In the genomic region with DNA sequence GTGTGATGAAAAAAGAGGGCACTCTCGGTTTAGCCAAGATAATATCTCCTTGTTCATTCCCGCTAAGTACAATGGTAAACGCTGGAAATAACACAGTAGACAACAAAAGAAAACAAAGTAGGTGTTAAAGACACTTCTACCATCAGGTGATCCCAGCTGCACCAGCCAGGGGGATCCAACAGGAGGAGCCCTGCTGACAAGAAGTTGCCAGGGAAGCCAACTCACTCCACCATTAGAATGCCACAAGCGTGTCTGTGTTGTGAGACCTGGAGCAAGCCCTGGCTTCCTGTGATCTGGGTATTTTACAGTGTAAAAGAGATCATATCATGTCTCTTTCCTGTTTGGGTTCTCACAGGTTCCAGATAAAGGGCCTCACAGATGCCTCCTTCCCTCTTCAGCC, we compare ENCODE assay signal across 12 cellular contexts.
DNase-seq lines count a peak whose midpoint lies in the region; ATAC-seq, FAIRE-seq and TF ChIP-seq lines count a peak whose summit lies in the region.
"Had no signal": no experiment of that assay in that cellular context is flagged by ENCODE, and none has a peak within 500 bp of the region (broad histone marks: within the 10 kb centered on the region; RNA-seq: fewer than 3 reads in every experiment).

No MANE protein-coding gene starts in this region.

- no peaks in the 10 kb centered on the region for H3K4me1 ChIP-seq in A549
- peaks cover 3% of the 10 kb centered on the region for H3K4me1 ChIP-seq in PC-3 (ENCODE audit: insufficient read depth, low read length)
- no peaks in the 10 kb centered on the region for H3K4me1 ChIP-seq in hepatocyte (ENCODE audit: insufficient read depth)
- no peaks in the 10 kb centered on the region for H3K4me1 ChIP-seq in stomach

- TF ChIP-seq CTCF in A549 (IDR thresholded peaks at IDR 0.05) (peak; percentile 22; the same call in 2 of the 3 replicates), GM12874 (IDR thresholded peaks at IDR 0.05; ENCODE audit: insufficient read depth, low read depth, low read length) (peak; percentile 19; the same call in 1 of the 2 replicates), PC-3 (conservative IDR thresholded peaks at IDR 0.05; ENCODE audit: low read depth, low read length) (peak; percentile 72), hepatocyte (IDR thresholded peaks at IDR 0.05; ENCODE audit: poor library complexity) (peak; percentile 15), stomach (IDR thresholded peaks at IDR 0.05) (no peak)

- H3K9ac ChIP-seq in PC-3 (ENCODE audit: low read length), result no peak overlapping the region

- WGBS in A549 (ENCODE audit: missing lambda C conversion rate), result 81% methylated on average over 4 of the region's 4 CpGs
- WGBS in hepatocyte (ENCODE audit: low lambda C conversion rate, missing lambda C conversion rate), result 73% methylated on average over 4 of the region's 4 CpGs
- WGBS in stomach, 5 donors, result 77 to 86% (median 82%) methylated on average over 4 of the region's 4 CpGs

- no peak for FAIRE-seq in A549 (lab: Jason Lieb, UNC)

- H3K9me3 ChIP-seq in A549, result no peaks in the 10 kb centered on the region
- H3K9me3 ChIP-seq in PC-3 (ENCODE audit: low read length), result no peaks in the 10 kb centered on the region
- H3K9me3 ChIP-seq in hepatocyte (ENCODE audit: low read depth), result no peaks in the 10 kb centered on the region
- H3K9me3 ChIP-seq in stomach, result no peaks in the 10 kb centered on the region

- H3K27ac ChIP-seq in A549 (no peak overlapping the region), PC-3 (ENCODE audit: low read length) (no peak overlapping the region), hepatocyte (no peak overlapping the region), stomach (no peak overlapping the region)

- no peaks in the 10 kb centered on the region for H3K4me1 Mint-ChIP-seq in T-helper 2 cell treated with Interferon-gamma antibody and Interleukin-4, amounts not matched to agents 5 μg/mL and 100 μg/mL, for 36 hours (ENCODE audit: low read depth)
- H3K4me1 Mint-ChIP-seq: activated naive CD8-positive, alpha-beta T cell treated with anti-CD3 and anti-CD28 coated beads for 36 hours had no signal

- CTCF ChIA-PET in A549 (lab: Yijun Ruan, JAX), result interaction anchor here (0.8 to 1.5 kb wide), 3 partner anchors 9 to 35 kb away, joined by 3 to 6 read pairs (median 3); no protein-coding TSS in a partner anchor
- CTCF ChIA-PET in PC-3 (lab: Charles Lee), result no interaction called here

- H3K36me3 Mint-ChIP-seq in T-helper 2 cell treated with Interferon-gamma antibody and Interleukin-4, amounts not matched to agents 5 μg/mL and 100 μg/mL, for 36 hours (ENCODE audit: low read depth), result no peaks in the 10 kb centered on the region
- H3K36me3 Mint-ChIP-seq: activated naive CD8-positive, alpha-beta T cell treated with anti-CD3 and anti-CD28 coated beads for 36 hours had no signal

- H3K4me3 Mint-ChIP-seq in T-helper 2 cell treated with Interferon-gamma antibody and Interleukin-4, amounts not matched to agents 5 μg/mL and 100 μg/mL, for 36 hours, result no peak overlapping the region
- H3K4me3 Mint-ChIP-seq: activated naive CD8-positive, alpha-beta T cell treated with anti-CD3 and anti-CD28 coated beads for 36 hours; CD4-positive, alpha-beta T cell had no signal

- H3K9me2 ChIP-seq in PC-3 (replicated peaks; ENCODE audit: low read length) (no peaks in the 10 kb centered on the region), hepatocyte (replicated peaks; ENCODE audit: insufficient read depth) (no peaks in the 10 kb centered on the region)

- H2AFZ ChIP-seq in PC-3 (ENCODE audit: low read length), result no peak overlapping the region
- no peak overlapping the region for H2AFZ ChIP-seq in hepatocyte

- H3K79me2 ChIP-seq in PC-3 (ENCODE audit: low read length), result no peaks in the 10 kb centered on the region
- H3K79me2 ChIP-seq in hepatocyte, result no peaks in the 10 kb centered on the region

- H3K4me3 ChIP-seq in A549 (no peak overlapping the region), PC-3 (ENCODE audit: low read length) (no peak overlapping the region), hepatocyte (no peak overlapping the region), stomach (no peak overlapping the region)

- H3K4me2 ChIP-seq in A549 (no peak overlapping the region), PC-3 (ENCODE audit: low read length) (no peak overlapping the region), hepatocyte (no peak overlapping the region)

- no TSS peak for BruUV-seq in PC-3 (replicated peaks; lab: Mats Ljungman, UMichigan)

- no peaks in the 10 kb centered on the region for H3K36me3 ChIP-seq in PC-3 (ENCODE audit: low read depth, low read length)
- no peaks in the 10 kb centered on the region for H3K36me3 ChIP-seq in hepatocyte (replicated peaks; ENCODE audit: insufficient read depth, low read depth)
- H3K36me3 ChIP-seq in stomach, result no peaks in the 10 kb centered on the region

- POLR2A ChIA-PET in A549 (lab: Yijun Ruan, JAX) (no interaction called here), PC-3 (lab: Charles Lee; ENCODE audit: unreplicated experiment) (no interaction called here)

- peak in 1 of 2 experiments; percentile 29; a peak in 1 of 5 replicates for TF ChIP-seq RAD21 in A549 (conservative IDR thresholded peaks at IDR 0.05 in 1 of 2, IDR thresholded peaks at IDR 0.05 in 1 of 2)

- TF ChIP-seq EP300 in A549 (IDR thresholded peaks at IDR 0.05) (no peak), stomach (IDR thresholded peaks at IDR 0.05) (no peak)

- peaks cover 16% of the 10 kb centered on the region; the same call in 1 of the 2 replicates for H3K27me3 ChIP-seq in PC-3 (ENCODE audit: low read length)
- H3K27me3 ChIP-seq in hepatocyte, result no peaks in the 10 kb centered on the region
- no peaks in the 10 kb centered on the region for H3K27me3 ChIP-seq in stomach

- intact Hi-C loops in PC-3 (cut with micrococcal nuclease) (no loop called here), stomach (cut with DNase I; ENCODE audit: low total_unique reads) (no loop called here)

- H3K27ac Mint-ChIP-seq in T-helper 2 cell treated with Interferon-gamma antibody and Interleukin-4, amounts not matched to agents 5 μg/mL and 100 μg/mL, for 36 hours, result no peak overlapping the region
- H3K27ac Mint-ChIP-seq: activated naive CD8-positive, alpha-beta T cell treated with anti-CD3 and anti-CD28 coated beads for 36 hours; CD4-positive, alpha-beta T cell had no signal

- no peaks in the 10 kb centered on the region for H4K20me1 ChIP-seq in PC-3 (ENCODE audit: low read length)
- no peaks in the 10 kb centered on the region for H4K20me1 ChIP-seq in hepatocyte (ENCODE audit: insufficient read depth, poor library complexity, severe bottlenecking)

- no peaks in the 10 kb centered on the region for H3K9me3 Mint-ChIP-seq in T-helper 2 cell treated with Interferon-gamma antibody and Interleukin-4, amounts not matched to agents 5 μg/mL and 100 μg/mL, for 36 hours
- H3K9me3 Mint-ChIP-seq: CD4-positive, alpha-beta T cell had no signal

- TF ChIP-seq POLR2A in A549 (IDR thresholded peaks at IDR 0.05; ENCODE audit: low read length) (no peak), stomach (IDR thresholded peaks at IDR 0.05) (no peak), GM18505 (IDR thresholded peaks at IDR 0.05; ENCODE audit: borderline replicate concordance, extremely low read depth, insufficient read depth, insufficient read length) (no peak)

- H3K27me3 Mint-ChIP-seq in T-helper 2 cell treated with Interferon-gamma antibody and Interleukin-4, amounts not matched to agents 5 μg/mL and 100 μg/mL, for 36 hours (ENCODE audit: low read depth), result no peaks in the 10 kb centered on the region
- H3K27me3 Mint-ChIP-seq: activated naive CD8-positive, alpha-beta T cell treated with anti-CD3 and anti-CD28 coated beads for 36 hours; CD4-positive, alpha-beta T cell had no signal

- DNase-seq in A549 (ENCODE audit: low read depth in 1 of 2, low spot score in 1 of 2), result peak in 1 of 2 experiments; percentile 29
- peak; percentile 62 for DNase-seq in PC-3
- peak; percentile 15 for DNase-seq in hepatocyte (ENCODE audit: low spot score)
- DNase-seq in stomach, result no peak
- no peak for DNase-seq in stimulated activated naive CD8-positive, alpha-beta T cell treated with anti-CD3 and anti-CD28 coated beads, Interleukin-15, Interleukin-2, amounts not matched to agents 100 U/mL and 50 U/mL, for 24 hours
- no peak for DNase-seq in T-helper 2 cell treated with Interferon-gamma antibody and Interleukin-4, amounts not matched to agents 5 μg/mL and 100 μg/mL, for 36 hours (ENCODE audit: low spot score)
- DNase-seq: activated naive CD8-positive, alpha-beta T cell treated with anti-CD3 and anti-CD28 coated beads for 36 hours; CD4-positive, alpha-beta T cell; GOT3; Right ventricle myocardium superior had no signal

- ATAC-seq in A549, result peak in 1 of 2 experiments; percentile 70; a peak in 3 of 6 replicates
- ATAC-seq in PC-3, result peak; percentile 51
- no peak for ATAC-seq in stimulated activated naive CD8-positive, alpha-beta T cell treated with anti-CD3 and anti-CD28 coated beads, Interleukin-15, Interleukin-2, amounts not matched to agents 100 U/mL and 50 U/mL, for 24 hours
- no peak for ATAC-seq in GM18505 (IDR thresholded peaks at IDR 0.05; ENCODE audit: unreplicated experiment)

- H3F3A ChIP-seq in PC-3 (ENCODE audit: low read length, unreplicated experiment), result no peaks in the 10 kb centered on the region

TF ChIP-seq in A549, 52 proteins besides CTCF, POLR2A, EP300 and RAD21 (continues in another document):
- TF ChIP-seq CBX2 (IDR thresholded peaks at IDR 0.05; ENCODE audit: borderline replicate concordance, low read depth), result no peak
- TF ChIP-seq JUN (IDR thresholded peaks at IDR 0.05), result no peak
- no peak for TF ChIP-seq CHD4 (IDR thresholded peaks at IDR 0.05; ENCODE audit: borderline replicate concordance)
- TF ChIP-seq NPAS2 (CRISPR knock-in tag; IDR thresholded peaks at IDR 0.05; ENCODE audit: borderline replicate concordance), result no peak
- TF ChIP-seq ZFP36 (IDR thresholded peaks at IDR 0.05; ENCODE audit: borderline replicate concordance, partially characterized antibody), result no peak
- TF ChIP-seq ZSCAN20 (CRISPR knock-in tag; IDR thresholded peaks at IDR 0.05), result no peak
- TF ChIP-seq HEYL (CRISPR knock-in tag; IDR thresholded peaks at IDR 0.05), result no peak
- TF ChIP-seq, protein P1, sequence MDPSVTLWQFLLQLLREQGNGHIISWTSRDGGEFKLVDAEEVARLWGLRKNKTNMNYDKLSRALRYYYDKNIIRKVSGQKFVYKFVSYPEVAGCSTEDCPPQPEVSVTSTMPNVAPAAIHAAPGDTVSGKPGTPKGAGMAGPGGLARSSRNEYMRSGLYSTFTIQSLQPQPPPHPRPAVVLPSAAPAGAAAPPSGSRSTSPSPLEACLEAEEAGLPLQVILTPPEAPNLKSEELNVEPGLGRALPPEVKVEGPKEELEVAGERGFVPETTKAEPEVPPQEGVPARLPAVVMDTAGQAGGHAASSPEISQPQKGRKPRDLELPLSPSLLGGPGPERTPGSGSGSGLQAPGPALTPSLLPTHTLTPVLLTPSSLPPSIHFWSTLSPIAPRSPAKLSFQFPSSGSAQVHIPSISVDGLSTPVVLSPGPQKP (IDR thresholded peaks at IDR 0.05; ENCODE audit: low read depth, low read length), result no peak
- no peak for TF ChIP-seq HOXB13 (CRISPR knock-in tag; IDR thresholded peaks at IDR 0.05; ENCODE audit: low read depth)
- no peak for TF ChIP-seq JUNB (IDR thresholded peaks at IDR 0.05)
- TF ChIP-seq RCOR1 (IDR thresholded peaks at IDR 0.05; ENCODE audit: low read depth, low read length), result no peak
- TF ChIP-seq SMC3 (IDR thresholded peaks at IDR 0.05), result no peak
- TF ChIP-seq SREBF2 (IDR thresholded peaks at IDR 0.05), result no peak
- TF ChIP-seq HOXB5 (CRISPR knock-in tag; IDR thresholded peaks at IDR 0.05), result no peak

Comparison
In these comparisons a context has a peak if more than half of its experiments do, and no peak if none do; other contexts are left out.
1. DNase-seq: peak in PC-3 (single experiment) and hepatocyte (single experiment); none in stomach (single experiment), stimulated activated naive CD8-positive, alpha-beta T cell treated with anti-CD3 and anti-CD28 coated beads, Interleukin-15, Interleukin-2, amounts not matched to agents 100 U/mL and 50 U/mL, for 24 hours (single experiment) and T-helper 2 cell treated with Interferon-gamma antibody and Interleukin-4, amounts not matched to agents 5 μg/mL and 100 μg/mL, for 36 hours (single experiment).
2. CTCF ChIP-seq: peak in A549 (single experiment), GM12874 (single experiment), PC-3 (single experiment) and hepatocyte (single experiment); none in stomach (0 of 7).